8 cellular contexts compared by ENCODE assay signal in genomic region chr15:92674347-92674746, GRCh38.
"Had no signal": no experiment of that assay in that cellular context is flagged by ENCODE, and none has a peak within 500 bp of the region (broad histone marks: within the 10 kb centered on the region; RNA-seq: fewer than 3 reads in every experiment).

No MANE protein-coding gene starts in this region.

- H3K4me3 ChIP-seq: GM12878 had no signal

- FAIRE-seq: G401.6, GM12878, GM12891, GM12892, GM18507, GM19239 had no signal

- DNase-seq: GDM1, GF-D8 had no signal

- ATAC-seq: GM12878 had no signal
